In genomic region chr1:221778125-221778524, GRCh38 we compare ENCODE assay signal across 11 cellular contexts. TPM values are rescaled to one million over a fixed set of nuclear protein-coding genes. Genes with fewer than 3 reads are reported as not detected.
DNase-seq lines count a peak whose midpoint lies in the region; ATAC-seq, FAIRE-seq and TF ChIP-seq lines count a peak whose summit lies in the region.
"Had no signal": no experiment of that assay in that cellular context is flagged by ENCODE, and none has a peak within 500 bp of the region (broad histone marks: within the 10 kb centered on the region; RNA-seq: fewer than 3 reads in every experiment).

No MANE protein-coding gene starts in this region.

- no peaks in the 10 kb centered on the region for H3K9me3 Mint-ChIP-seq in immature natural killer cell
- H3K9me3 Mint-ChIP-seq: neural crest cell had no signal

- no peaks in the 10 kb centered on the region for H3K36me3 ChIP-seq in right atrium auricular region

- no peaks in the 10 kb centered on the region for H3K9me3 ChIP-seq in right atrium auricular region

- no peaks in the 10 kb centered on the region for H3K4me1 ChIP-seq in right atrium auricular region

- no peak overlapping the region for H3K4me3 ChIP-seq in coronary artery
- no peak overlapping the region for H3K4me3 ChIP-seq in right atrium auricular region

- H3K27me3 Mint-ChIP-seq in immature natural killer cell (ENCODE audit: low read depth in 3 of 3), result peaks cover 5 to 6% (median 5%) of the 10 kb centered on the region in 3 donors

- DNase-seq in immature natural killer cell, result no peak
- no peak for DNase-seq in coronary artery (ENCODE audit: low spot score)
- no peak for DNase-seq in nucleus accumbens (lab: John Stamatoyannopoulos, UW)
- DNase-seq in H54 (ENCODE audit: insufficient read length, low spot score), result no peak
- no peak for DNase-seq in right atrium auricular region (ENCODE audit: low spot score)
- DNase-seq: NCI-H69 had no signal

- TF ChIP-seq POLR2A in H54 (IDR thresholded peaks at IDR 0.05; ENCODE audit: low read depth, low read length), result no peak

- H3K27ac ChIP-seq in coronary artery (no peak overlapping the region), right atrium auricular region (no peak overlapping the region)

- peaks cover 79 to 81% of the 10 kb centered on the region in 2 donors for H3K4me1 Mint-ChIP-seq in immature natural killer cell

- H3K27me3 ChIP-seq in right atrium auricular region, result no peaks in the 10 kb centered on the region

- peak overlapping the region; percentile 93 to 98 (median 96) for H3K27ac Mint-ChIP-seq in immature natural killer cell

- peak overlapping the region; percentile 59 to 85 (median 79) for H3K4me3 Mint-ChIP-seq in immature natural killer cell
- H3K4me3 Mint-ChIP-seq: neural crest cell had no signal

- ATAC-seq in GM18873 (IDR thresholded peaks at IDR 0.05; ENCODE audit: low FRiP score, unreplicated experiment) (peak; percentile 35), GM21723 (IDR thresholded peaks at IDR 0.05; ENCODE audit: unreplicated experiment) (peak; percentile 32), HG03432 (IDR thresholded peaks at IDR 0.05; ENCODE audit: unreplicated experiment) (peak; percentile 35)

- TF ChIP-seq CTCF in coronary artery (IDR thresholded peaks at IDR 0.05) (no peak), right atrium auricular region (IDR thresholded peaks at IDR 0.05) (no peak)

- no peaks in the 10 kb centered on the region for H3K36me3 Mint-ChIP-seq in immature natural killer cell

- FAIRE-seq in H54 (lab: Jason Lieb, UNC), result no peak
- FAIRE-seq: bronchial epithelial cell had no signal

RNA-seq across cellular contexts. Expression of gene DUSP10, which starts 36.2 kb away (rescaled TPM):
- polyA plus RNA-seq in immature natural killer cell, result 10 to 100 TPM; 10.7 to 25.6 (median 14.7) TPM
- total RNA-seq in right atrium auricular region, result 1 to 10 TPM; 3.3 to 6.4 TPM
